Comparison of ENCODE assay signal across 26 cellular contexts in genomic region chr11:109775686-109776085, GRCh38.
"Had no signal": no experiment of that assay in that cellular context is flagged by ENCODE, and none has a peak within 500 bp of the region (broad histone marks: within the 10 kb centered on the region; RNA-seq: fewer than 3 reads in every experiment).

No MANE protein-coding gene starts in this region.

- H3K27ac ChIP-seq: KMS-11, PC-9, Peyer's patch, SJSA1 had no signal

- H3K4me3 ChIP-seq: PC-9, Peyer's patch, SJSA1 had no signal

- H3K9me3 ChIP-seq: Peyer's patch, SJSA1, SK-N-SH had no signal

- H3K9me2 ChIP-seq: SK-N-SH had no signal

- DNase-seq: Karpas-422, MM.1S, MV-4-11, NCI-H1092, NCI-H1105, NCI-H1417 treated with DMSO at 0.1 percent for 48 hours, NCI-H1436 treated with DMSO at 0.1 percent for 48 hours, NCI-H1694 treated with DMSO at 0.1 percent for 48 hours, NCI-H187 treated with DMSO at 0.1 percent for 48 hours, NCI-H2029, NCI-H2081, NCI-H226, NCI-H446 treated with DMSO at 0.1 percent for 48 hours, NCI-H510A, NCI-H526 treated with DMSO at 0.1 percent for 48 hours, NCI-H774, PC-9, Peyer's patch, Right ventricle myocardium superior, RPMI8226, SHP77 treated with DMSO at 0.1 percent for 48 hours, SK-N-SH, SW 1271, T-helper 1 cell had no signal

- H3K27me3 ChIP-seq: Peyer's patch, SJSA1 had no signal

- H3K36me3 ChIP-seq: Peyer's patch, SJSA1 had no signal

- H3K4me2 ChIP-seq: KMS-11, PC-9, SK-N-SH had no signal

- H2AFZ ChIP-seq: PC-9 had no signal

- H3K9ac ChIP-seq: KMS-11, SK-N-SH had no signal

- H3K4me1 ChIP-seq: Peyer's patch, SJSA1 had no signal
